24 cellular contexts compared by ENCODE assay signal in genomic region chr2:233455491-233455890, GRCh38.
DNase-seq lines count a peak whose midpoint lies in the region; ATAC-seq and TF ChIP-seq lines count a peak whose summit lies in the region.
"Had no signal": no experiment of that assay in that cellular context is flagged by ENCODE, and none has a peak within 500 bp of the region (broad histone marks: within the 10 kb centered on the region; RNA-seq: fewer than 3 reads in every experiment).

No MANE protein-coding gene starts in this region.

- TF ChIP-seq POLR2A in breast epithelium (IDR thresholded peaks at IDR 0.05): no peak

- H3K4me1 Mint-ChIP-seq in stimulated activated naive B cell treated with anti-CD40 and anti-IgM and Interleukin-4, amounts not matched to agents 10 μg/mL and 1 μg/mL and 100 μg/mL, for 72 hours: peaks cover 6 to 10% of the 10 kb centered on the region in 2 donors
- H3K4me1 Mint-ChIP-seq: CD8-positive, alpha-beta memory T cell had no signal

- H3K36me3 ChIP-seq in heart right ventricle: peaks cover 0 to 100% (median 95%) of the 10 kb centered on the region in 9 donors
- H3K36me3 ChIP-seq in RWPE2 (ENCODE audit: low read depth): peaks cover 64% of the 10 kb centered on the region
- H3K36me3 ChIP-seq in left lung: peaks cover 0 to 100% of the 10 kb centered on the region in 2 donors
- no peaks in the 10 kb centered on the region for H3K36me3 ChIP-seq in breast epithelium

- no peaks in the 10 kb centered on the region for H3K9me3 Mint-ChIP-seq in stimulated activated naive B cell treated with anti-CD40 and anti-IgM and Interleukin-4, amounts not matched to agents 10 μg/mL and 1 μg/mL and 100 μg/mL, for 72 hours
- H3K9me3 Mint-ChIP-seq: CD8-positive, alpha-beta memory T cell had no signal

- H3K27me3 Mint-ChIP-seq in stimulated activated naive B cell treated with anti-CD40 and anti-IgM and Interleukin-4, amounts not matched to agents 10 μg/mL and 1 μg/mL and 100 μg/mL, for 72 hours: no peaks in the 10 kb centered on the region

- H3K27ac Mint-ChIP-seq in stimulated activated naive B cell treated with anti-CD40 and anti-IgM and Interleukin-4, amounts not matched to agents 10 μg/mL and 1 μg/mL and 100 μg/mL, for 72 hours: peak overlapping the region; percentile 25

- H3K36me3 Mint-ChIP-seq in stimulated activated naive B cell treated with anti-CD40 and anti-IgM and Interleukin-4, amounts not matched to agents 10 μg/mL and 1 μg/mL and 100 μg/mL, for 72 hours: peaks cover 47 to 62% of the 10 kb centered on the region in 2 donors

- ATAC-seq in right cardiac atrium (no peak), heart right ventricle (no peak), RWPE2 (ENCODE audit: low read depth) (no peak), left lung (no peak), HG02759 (IDR thresholded peaks at IDR 0.05; ENCODE audit: unreplicated experiment) (no peak)
- no peak for ATAC-seq in stimulated activated naive B cell treated with anti-CD40 and anti-IgM and Interleukin-4, amounts not matched to agents 10 μg/mL and 1 μg/mL and 100 μg/mL, for 72 hours (replicated peaks)
- ATAC-seq: Right ventricle myocardium inferior had no signal

- H3K4me3 ChIP-seq in right cardiac atrium (ENCODE audit: low read length) (no peak overlapping the region), heart right ventricle (no peak overlapping the region), RWPE2 (ENCODE audit: severe bottlenecking) (no peak overlapping the region), left lung (no peak overlapping the region), breast epithelium (no peak overlapping the region)
- H3K4me3 ChIP-seq: SJSA1 had no signal

- no peaks in the 10 kb centered on the region for H3K27me3 ChIP-seq in right cardiac atrium (ENCODE audit: control insufficient read depth, insufficient read depth)
- no peaks in the 10 kb centered on the region for H3K27me3 ChIP-seq in heart right ventricle
- H3K27me3 ChIP-seq in RWPE2 (ENCODE audit: insufficient read depth, poor library complexity, severe bottlenecking): no peaks in the 10 kb centered on the region
- no peaks in the 10 kb centered on the region for H3K27me3 ChIP-seq in left lung
- H3K27me3 ChIP-seq in breast epithelium: no peaks in the 10 kb centered on the region
- H3K27me3 ChIP-seq: SJSA1 had no signal

- no peak overlapping the region for H3K27ac ChIP-seq in right cardiac atrium (ENCODE audit: low read length)
- no peak overlapping the region for H3K27ac ChIP-seq in heart right ventricle
- H3K27ac ChIP-seq in RWPE2 (ENCODE audit: poor library complexity, severe bottlenecking): no peak overlapping the region
- no peak overlapping the region for H3K27ac ChIP-seq in left lung
- no peak overlapping the region for H3K27ac ChIP-seq in breast epithelium
- H3K27ac ChIP-seq: KMS-11, SJSA1 had no signal

- peak in 2 of 3 donors; percentile 12 to 13 for DNase-seq in right cardiac atrium
- no peak for DNase-seq in heart right ventricle
- peak; percentile 30 for DNase-seq in RWPE2 (ENCODE audit: low spot score)
- DNase-seq in left lung: peak; percentile 19 to 21
- DNase-seq in stimulated activated naive B cell treated with anti-CD40 and anti-IgM and Interleukin-4, amounts not matched to agents 10 μg/mL and 1 μg/mL and 100 μg/mL, for 72 hours: no peak
- no peak for DNase-seq in breast epithelium (ENCODE audit: low spot score in 2 of 2)
- DNase-seq in NK-92 (lab: John Stamatoyannopoulos, UW; ENCODE audit: unreplicated experiment): no peak
- DNase-seq: ACHN, C1 segment of cervical spinal cord, Calu3, DMS153, GOT3, HCEC 1CT, IMR-90, NCI-H1105, NCI-H2029 treated with DMSO at 0.1 percent for 48 hours, NCI-H2171, NCI-H526, OCI-M1 had no signal

- H3K9me3 ChIP-seq in right cardiac atrium (ENCODE audit: control insufficient read depth, low read length) (no peaks in the 10 kb centered on the region), heart right ventricle (no peaks in the 10 kb centered on the region), RWPE2 (ENCODE audit: severe bottlenecking) (no peaks in the 10 kb centered on the region), left lung (no peaks in the 10 kb centered on the region), breast epithelium (no peaks in the 10 kb centered on the region)
- H3K9me3 ChIP-seq: SJSA1 had no signal

- H3K4me1 ChIP-seq in right cardiac atrium (ENCODE audit: control insufficient read depth, insufficient read depth, low read length) (no peaks in the 10 kb centered on the region), heart right ventricle (no peaks in the 10 kb centered on the region), RWPE2 (ENCODE audit: insufficient read depth, poor library complexity, severe bottlenecking) (no peaks in the 10 kb centered on the region), left lung (no peaks in the 10 kb centered on the region), breast epithelium (no peaks in the 10 kb centered on the region)
- H3K4me1 ChIP-seq: SJSA1 had no signal

- intact Hi-C loops in right cardiac atrium (cut with DNase I) (no loop called here), heart right ventricle (cut with DNase I) (no loop called here), left lung (cut with DNase I) (no loop called here), breast epithelium (cut with DNase I; ENCODE audit: low total_unique reads) (no loop called here)

- no peak overlapping the region for H3K4me3 Mint-ChIP-seq in stimulated activated naive B cell treated with anti-CD40 and anti-IgM and Interleukin-4, amounts not matched to agents 10 μg/mL and 1 μg/mL and 100 μg/mL, for 72 hours
- H3K4me3 Mint-ChIP-seq: CD8-positive, alpha-beta memory T cell had no signal

- TF ChIP-seq CTCF in heart right ventricle (IDR thresholded peaks at IDR 0.05): no peak
- TF ChIP-seq CTCF in RWPE2 (IDR thresholded peaks at IDR 0.05; ENCODE audit: poor library complexity, severe bottlenecking): no peak
- no peak for TF ChIP-seq CTCF in left lung (IDR thresholded peaks at IDR 0.05)
- no peak for TF ChIP-seq CTCF in breast epithelium (IDR thresholded peaks at IDR 0.05)

- WGBS in right cardiac atrium: 94% methylated on average over 7 of the region's 7 CpGs
- WGBS in heart right ventricle, 2 donors: 96% methylated on average over 7 of the region's 7 CpGs

Comparison
In these comparisons a context has a peak if more than half of its experiments do, and no peak if none do; other contexts are left out.
1. DNase-seq: peak in right cardiac atrium (2 of 3), RWPE2 (single experiment) and left lung (2 of 2); none in heart right ventricle (0 of 2), stimulated activated naive B cell treated with anti-CD40 and anti-IgM and Interleukin-4, amounts not matched to agents 10 μg/mL and 1 μg/mL and 100 μg/mL, for 72 hours (single experiment), breast epithelium (0 of 2) and NK-92 (single experiment).